In genomic region chr12:64608901-64609542, GRCh38 we compare ENCODE assay signal across 8 cellular contexts. TPM values are rescaled to one million over a fixed set of nuclear protein-coding genes. Genes with fewer than 3 reads are reported as not detected.
A peak's percentile ranks its signal among the peaks of the same experiment; 100 is the strongest.
DNase-seq lines count a peak whose midpoint lies in the region; ATAC-seq, FAIRE-seq and TF ChIP-seq lines count a peak whose summit lies in the region.

No MANE protein-coding gene starts in this region.

- TF ChIP-seq CTCF in 22Rv1 (IDR thresholded peaks at IDR 0.05) (peak; percentile 17), endothelial cell (IDR thresholded peaks at IDR 0.05; ENCODE audit: unreplicated experiment) (no peak)

- peak overlapping the region; percentile 72 to 94 for H3K4me3 ChIP-seq in muscle layer of duodenum (ENCODE audit: low read depth in 1 of 2, low read length in 2 of 2)

- no peaks in the 10 kb centered on the region for H3K9me3 ChIP-seq in muscle layer of duodenum (ENCODE audit: control insufficient read depth in 1 of 2, low read length in 2 of 2)

- H3K4me3 Mint-ChIP-seq in activated CD4-positive, alpha-beta T cell treated with anti-CD3 and anti-CD28 coated beads, Interleukin-2, amount 10 ng/mL, durations not matched to agents 24 days and 14 days: peak overlapping the region; percentile 88
- peak overlapping the region; percentile 98 for H3K4me3 Mint-ChIP-seq in endothelial cell (ENCODE audit: unreplicated experiment)

- peak; percentile 65 for TF ChIP-seq POLR2A in GM12892 (IDR thresholded peaks at IDR 0.05; ENCODE audit: low read depth, low read length)

- H3K27me3 Mint-ChIP-seq in activated CD4-positive, alpha-beta T cell treated with anti-CD3 and anti-CD28 coated beads, Interleukin-2, amount 10 ng/mL, durations not matched to agents 24 days and 14 days: no peaks in the 10 kb centered on the region
- H3K27me3 Mint-ChIP-seq in endothelial cell (ENCODE audit: unreplicated experiment): peaks cover 10% of the 10 kb centered on the region

- H3K27ac Mint-ChIP-seq in activated CD4-positive, alpha-beta T cell treated with anti-CD3 and anti-CD28 coated beads, Interleukin-2, amount 10 ng/mL, durations not matched to agents 24 days and 14 days: peak overlapping the region; percentile 92
- peak overlapping the region; percentile 96 for H3K27ac Mint-ChIP-seq in endothelial cell (ENCODE audit: unreplicated experiment)

- no peaks in the 10 kb centered on the region for H3K36me3 ChIP-seq in muscle layer of duodenum (ENCODE audit: control insufficient read depth in 1 of 2, insufficient read depth in 2 of 2, low read length in 2 of 2)

- no peaks in the 10 kb centered on the region for H3K9me3 Mint-ChIP-seq in activated CD4-positive, alpha-beta T cell treated with anti-CD3 and anti-CD28 coated beads, Interleukin-2, amount 10 ng/mL, durations not matched to agents 24 days and 14 days
- no peaks in the 10 kb centered on the region for H3K9me3 Mint-ChIP-seq in endothelial cell (ENCODE audit: unreplicated experiment)

- H3K4me1 Mint-ChIP-seq in activated CD4-positive, alpha-beta T cell treated with anti-CD3 and anti-CD28 coated beads, Interleukin-2, amount 10 ng/mL, durations not matched to agents 24 days and 14 days: peaks cover 29% of the 10 kb centered on the region
- peaks cover 27% of the 10 kb centered on the region for H3K4me1 Mint-ChIP-seq in endothelial cell (ENCODE audit: unreplicated experiment)

- ATAC-seq in HG02852 (IDR thresholded peaks at IDR 0.05; ENCODE audit: unreplicated experiment): peak; percentile 24

- FAIRE-seq in GM12892 (lab: Jason Lieb, UNC) (peak; percentile 67), urothelium cell line (lab: Jason Lieb, UNC) (no peak)

- intact Hi-C loops in activated CD4-positive, alpha-beta T cell treated with anti-CD3 and anti-CD28 coated beads, Interleukin-2, amount 10 ng/mL, durations not matched to agents 24 days and 14 days (cut with micrococcal nuclease): loop anchor here (1.0 to 2.0 kb wide), 5 partner anchors 51 to 89 kb away; no protein-coding TSS in a partner anchor

- DNase-seq in GM12892 (ENCODE audit: insufficient read length) (peak; percentile 41), NCI-H460 (ENCODE audit: extremely low read depth, low read depth) (peak; percentile 69), endothelial cell (ENCODE audit: low spot score) (peak; percentile 11), urothelium cell line (ENCODE audit: low spot score) (peak; percentile 64)
- peak; percentile 82 for DNase-seq in activated CD4-positive, alpha-beta T cell treated with anti-CD3 and anti-CD28 coated beads, Interleukin-2, amount 10 ng/mL, durations not matched to agents 24 days and 14 days

- H3K27ac ChIP-seq in 22Rv1 (peak overlapping the region; percentile 98), muscle layer of duodenum (ENCODE audit: low read length) (peak overlapping the region; percentile 83)

- H3K36me3 Mint-ChIP-seq in activated CD4-positive, alpha-beta T cell treated with anti-CD3 and anti-CD28 coated beads, Interleukin-2, amount 10 ng/mL, durations not matched to agents 24 days and 14 days (ENCODE audit: low read depth): peaks cover 5% of the 10 kb centered on the region
- peaks cover 10% of the 10 kb centered on the region for H3K36me3 Mint-ChIP-seq in endothelial cell (ENCODE audit: low read depth, unreplicated experiment)

- H3K27me3 ChIP-seq in muscle layer of duodenum (ENCODE audit: low read depth, low read length): no peaks in the 10 kb centered on the region

- H3K4me1 ChIP-seq in muscle layer of duodenum (ENCODE audit: control insufficient read depth in 1 of 2, insufficient read depth in 2 of 2, low read length in 2 of 2): peaks cover 5 to 11% of the 10 kb centered on the region in 2 donors

RNA-seq across cellular contexts. Expression of gene RASSF3, which starts 1.3 kb away (rescaled TPM):
- 60.8 TPM for polyA plus RNA-seq in GM12892 (2012; ENCODE audit: missing spikeins)
- total RNA-seq in NCI-H460 (2014; rRNA removed; shearing (Covaris generic)): 38.2 and 42.6 TPM in 2 replicates
- 24.5 and 27.7 TPM in 2 replicates for polyA plus RNA-seq in NCI-H460 (2014; cell fraction: nucleus; rRNA removed)
- 40.8 and 43.1 TPM in 2 replicates for total RNA-seq in activated CD4-positive, alpha-beta T cell treated with anti-CD3 and anti-CD28 coated beads, Interleukin-2, amount 10 ng/mL, durations not matched to agents 24 days and 14 days
- 43.5 TPM for total RNA-seq in endothelial cell (ENCODE audit: unreplicated experiment)

Comparison
In these comparisons a context has a peak if more than half of its experiments do, and no peak if none do; other contexts are left out.
1. Peak in every context shown above with its lines: DNase-seq, ATAC-seq, H3K4me3 ChIP-seq and H3K27ac ChIP-seq.
2. DNase-seq: peak in every context shown above with its lines; median percentile 82 in activated CD4-positive, alpha-beta T cell treated with anti-CD3 and anti-CD28 coated beads, Interleukin-2, amount 10 ng/mL, durations not matched to agents 24 days and 14 days; 69 in NCI-H460; 64 in urothelium cell line; 41 in GM12892; 11 in endothelial cell.